26 cellular contexts compared by ENCODE assay signal in genomic region chr16:75354170-75354569, GRCh38.
"Had no signal": no experiment of that assay in that cellular context is flagged by ENCODE, and none has a peak within 500 bp of the region (broad histone marks: within the 10 kb centered on the region; RNA-seq: fewer than 3 reads in every experiment).

No MANE protein-coding gene starts in this region.

- H3K9me3 Mint-ChIP-seq: naive thymus-derived CD8-positive, alpha-beta T cell; natural killer cell treated with Interleukin-12 subunit alpha and Interleukin-12 subunit beta and Interleukin-15 and Interleukin-18, amount 100 ng/mL, for 72 hours; nephron progenitor cell; neural crest cell; stimulated activated effector memory CD8-positive, alpha-beta T cell treated with anti-CD3 and anti-CD28 coated beads, Interleukin-12 subunit alpha, Interleukin-12 subunit beta, amount 100 ng/mL, for 72 hours; stimulated activated naive CD8-positive, alpha-beta T cell treated with anti-CD3 and anti-CD28 coated beads, Interleukin-15, Interleukin-2, amounts not matched to agents 100 ng/mL and 50 ng/mL, for 24 hours had no signal

- H3K36me3 Mint-ChIP-seq: natural killer cell treated with Interleukin-12 subunit alpha and Interleukin-12 subunit beta and Interleukin-15 and Interleukin-18, amount 100 ng/mL, for 72 hours had no signal

- H3K27ac Mint-ChIP-seq: naive thymus-derived CD8-positive, alpha-beta T cell; natural killer cell treated with Interleukin-12 subunit alpha and Interleukin-12 subunit beta and Interleukin-15 and Interleukin-18, amount 100 ng/mL, for 72 hours; nephron progenitor cell; stimulated activated effector memory CD8-positive, alpha-beta T cell treated with anti-CD3 and anti-CD28 coated beads, Interleukin-12 subunit alpha, Interleukin-12 subunit beta, amount 100 ng/mL, for 72 hours; stimulated activated naive B cell treated with anti-CD40 and anti-IgM and Interleukin-4, amounts not matched to agents 10 μg/mL and 1 μg/mL and 100 μg/mL, for 72 hours; stimulated activated naive CD8-positive, alpha-beta T cell treated with anti-CD3 and anti-CD28 coated beads, Interleukin-15, Interleukin-2, amounts not matched to agents 100 ng/mL and 50 ng/mL, for 24 hours had no signal

- H3K4me1 Mint-ChIP-seq: nephron progenitor cell; neural crest cell; stimulated activated effector memory CD8-positive, alpha-beta T cell treated with anti-CD3 and anti-CD28 coated beads, Interleukin-12 subunit alpha, Interleukin-12 subunit beta, amount 100 ng/mL, for 72 hours; stimulated activated naive B cell treated with anti-CD40 and anti-IgM and Interleukin-4, amounts not matched to agents 10 μg/mL and 1 μg/mL and 100 μg/mL, for 72 hours had no signal

- H3K9me3 ChIP-seq: neutrophil, pancreas, prostate gland, right lobe of liver, sigmoid colon, stomach, testis, tibial artery, transverse colon, upper lobe of left lung, vagina had no signal

- ATAC-seq: naive thymus-derived CD8-positive, alpha-beta T cell; natural killer cell treated with Interleukin-12 subunit alpha and Interleukin-12 subunit beta and Interleukin-15 and Interleukin-18, amount 100 ng/mL, for 72 hours; pancreas; right cardiac atrium; right lobe of liver; stimulated activated effector memory CD8-positive, alpha-beta T cell treated with anti-CD3 and anti-CD28 coated beads, Interleukin-12 subunit alpha, Interleukin-12 subunit beta, amount 100 ng/mL, for 72 hours; stimulated activated naive B cell treated with anti-CD40 and anti-IgM and Interleukin-4, amounts not matched to agents 10 μg/mL and 1 μg/mL and 100 μg/mL, for 72 hours had no signal

- DNase-seq: naive thymus-derived CD8-positive, alpha-beta T cell; nephron progenitor cell; nucleus accumbens; pancreas; right cardiac atrium; right lobe of liver; sigmoid colon; small intestine; stimulated activated CD4-positive, alpha-beta T cell treated with anti-CD3 and anti-CD28 coated beads, Interleukin-15, amount 100 ng/mL, for 24 hours; stimulated activated CD4-positive, alpha-beta T cell treated with anti-CD3 and anti-CD28 coated beads, Interleukin-2, amount 100 ng/mL, for 24 hours; stimulated activated CD4-positive, alpha-beta T cell treated with anti-CD3 and anti-CD28 coated beads, Interleukin-2, amount 100 ng/mL, for 48 hours; stimulated activated CD4-positive, alpha-beta T cell treated with anti-CD3 and anti-CD28 coated beads, Interleukin-4, amount 100 ng/mL, for 24 hours; stimulated activated naive B cell treated with anti-CD40 and anti-IgM and Interleukin-4, amounts not matched to agents 10 μg/mL and 1 μg/mL and 100 μg/mL, for 72 hours; stimulated activated naive CD4-positive, alpha-beta T cell treated with Interleukin-2 at 50 U/mL for 16 hours; stomach; testis; tibial artery; transverse colon; upper lobe of left lung had no signal

- H3K4me3 ChIP-seq: pancreas, prostate gland, right lobe of liver, sigmoid colon, stomach, testis, tibial artery, transverse colon, upper lobe of left lung, vagina had no signal

- H3K27me3 ChIP-seq: neutrophil, pancreas, right lobe of liver, sigmoid colon, stomach, testis, tibial artery, transverse colon, upper lobe of left lung, vagina had no signal

- H3K4me3 Mint-ChIP-seq: naive thymus-derived CD8-positive, alpha-beta T cell; natural killer cell treated with Interleukin-12 subunit alpha and Interleukin-12 subunit beta and Interleukin-15 and Interleukin-18, amount 100 ng/mL, for 72 hours; nephron progenitor cell; neural crest cell; stimulated activated effector memory CD8-positive, alpha-beta T cell treated with anti-CD3 and anti-CD28 coated beads, Interleukin-12 subunit alpha, Interleukin-12 subunit beta, amount 100 ng/mL, for 72 hours; stimulated activated naive B cell treated with anti-CD40 and anti-IgM and Interleukin-4, amounts not matched to agents 10 μg/mL and 1 μg/mL and 100 μg/mL, for 72 hours; stimulated activated naive CD8-positive, alpha-beta T cell treated with anti-CD3 and anti-CD28 coated beads, Interleukin-15, Interleukin-2, amounts not matched to agents 100 ng/mL and 50 ng/mL, for 24 hours had no signal

- H3K4me1 ChIP-seq: prostate gland, right lobe of liver, sigmoid colon, testis, transverse colon had no signal

- H3K36me3 ChIP-seq: neutrophil, pancreas, prostate gland, right lobe of liver, sigmoid colon, stomach, tibial artery, transverse colon, upper lobe of left lung, vagina had no signal

- H3K27ac ChIP-seq: neutrophil, pancreas, prostate gland, right lobe of liver, sigmoid colon, stomach, testis, tibial artery, transverse colon, upper lobe of left lung, vagina had no signal

- H3K27me3 Mint-ChIP-seq: naive thymus-derived CD8-positive, alpha-beta T cell; natural killer cell treated with Interleukin-12 subunit alpha and Interleukin-12 subunit beta and Interleukin-15 and Interleukin-18, amount 100 ng/mL, for 72 hours; stimulated activated naive CD8-positive, alpha-beta T cell treated with anti-CD3 and anti-CD28 coated beads, Interleukin-15, Interleukin-2, amounts not matched to agents 100 ng/mL and 50 ng/mL, for 24 hours had no signal
